27 cellular contexts compared by ENCODE assay signal in genomic region chr11:1529286-1529685, GRCh38. TPM values are rescaled to one million over a fixed set of nuclear protein-coding genes. Genes with fewer than 3 reads are reported as not detected.
"Had no signal": no experiment of that assay in that cellular context is flagged by ENCODE, and none has a peak within 500 bp of the region (broad histone marks: within the 10 kb centered on the region; RNA-seq: fewer than 3 reads in every experiment).

No MANE protein-coding gene starts in this region.

- ATAC-seq: activated T-helper 17 cell treated with anti-CD3 and anti-CD28 coated beads, Interleukin-2, amount 50 U/mL, for 72 hours; body of pancreas had no signal

- H3K27me3 Mint-ChIP-seq: activated CD4-positive, alpha-beta memory T cell treated with anti-CD3 and anti-CD28 coated beads for 36 hours; activated CD4-positive, alpha-beta T cell treated with anti-CD3 and anti-CD28 coated beads, Interleukin-2, amount 10 ng/mL, durations not matched to agents 7 days and 5 days; activated naive CD8-positive, alpha-beta T cell; activated T-helper 17 cell treated with anti-CD3 and anti-CD28 coated beads, Interleukin-2, amount 50 U/mL, for 72 hours had no signal

- H3K27ac Mint-ChIP-seq: activated CD4-positive, alpha-beta memory T cell treated with anti-CD3 and anti-CD28 coated beads for 36 hours; activated CD4-positive, alpha-beta T cell treated with anti-CD3 and anti-CD28 coated beads, Interleukin-2, amount 10 ng/mL, durations not matched to agents 7 days and 5 days; activated naive CD4-positive, alpha-beta T cell treated with anti-CD3 and anti-CD28 coated beads for 36 hours; activated naive CD8-positive, alpha-beta T cell had no signal

- H3K9me3 Mint-ChIP-seq: activated CD4-positive, alpha-beta memory T cell treated with anti-CD3 and anti-CD28 coated beads for 36 hours; activated CD4-positive, alpha-beta T cell treated with anti-CD3 and anti-CD28 coated beads, Interleukin-2, amount 10 ng/mL, durations not matched to agents 7 days and 5 days; activated naive CD4-positive, alpha-beta T cell treated with anti-CD3 and anti-CD28 coated beads for 36 hours; activated T-helper 17 cell treated with anti-CD3 and anti-CD28 coated beads, Interleukin-2, amount 50 U/mL, for 72 hours had no signal

- H3K36me3 ChIP-seq: ascending aorta had no signal

- H3K9me3 ChIP-seq: ascending aorta, body of pancreas, Peyer's patch had no signal

- H3K27ac ChIP-seq: ascending aorta, body of pancreas, Peyer's patch, VCaP had no signal

- H3K4me3 Mint-ChIP-seq: activated CD4-positive, alpha-beta memory T cell treated with anti-CD3 and anti-CD28 coated beads for 36 hours; activated CD4-positive, alpha-beta T cell treated with anti-CD3 and anti-CD28 coated beads, Interleukin-2, amount 10 ng/mL, durations not matched to agents 7 days and 5 days; activated naive CD4-positive, alpha-beta T cell treated with anti-CD3 and anti-CD28 coated beads for 36 hours; activated naive CD8-positive, alpha-beta T cell; activated T-helper 17 cell treated with anti-CD3 and anti-CD28 coated beads, Interleukin-2, amount 50 U/mL, for 72 hours had no signal

- DNase-seq: activated CD4-positive, alpha-beta memory T cell treated with anti-CD3 and anti-CD28 coated beads for 36 hours; activated CD4-positive, alpha-beta T cell treated with anti-CD3 and anti-CD28 coated beads, Interleukin-2, amount 10 ng/mL, durations not matched to agents 7 days and 5 days; activated CD4-positive, CD25-positive, alpha-beta regulatory T cell; activated gamma-delta T cell; activated naive CD4-positive, alpha-beta T cell treated with anti-CD3 and anti-CD28 coated beads for 36 hours; activated T-cell treated with anti-CD3 and anti-CD28 coated beads for 4 hours; activated T-cell treated with anti-CD3 and anti-CD28 coated beads, Interleukin-2, amount 50 U/mL, for 48 hours; body of pancreas; central memory CD4-positive, alpha-beta T cell; Kasumi-1; KBM-7; NCI-H1105 treated with DMSO at 0.1 percent for 48 hours; NCI-H1436 treated with DMSO at 0.1 percent for 48 hours; NCI-H187; NCI-H2081; NCI-H510A treated with DMSO at 0.1 percent for 48 hours; NCI-H69; Peyer's patch; SIG-M5; T-helper 2 cell; T1000 had no signal

- H3K27me3 ChIP-seq: ascending aorta, body of pancreas, Peyer's patch had no signal

- H3K36me3 Mint-ChIP-seq: activated CD4-positive, alpha-beta memory T cell treated with anti-CD3 and anti-CD28 coated beads for 36 hours; activated naive CD8-positive, alpha-beta T cell had no signal

- H3K4me3 ChIP-seq: ascending aorta, body of pancreas, Peyer's patch had no signal

RNA-seq across cellular contexts. Expression of gene KRTAP5-1, which starts 55.8 kb away (rescaled TPM):
- total RNA-seq: activated CD4-positive, alpha-beta memory T cell treated with anti-CD3 and anti-CD28 coated beads for 36 hours; activated CD4-positive, alpha-beta T cell treated with anti-CD3 and anti-CD28 coated beads, Interleukin-2, amount 10 ng/mL, durations not matched to agents 7 days and 5 days; activated CD8-positive, alpha-beta memory T cell treated with anti-CD3 and anti-CD28 coated beads for 36 hours; activated naive CD4-positive, alpha-beta T cell treated with anti-CD3 and anti-CD28 coated beads for 36 hours; activated T-helper 17 cell treated with anti-CD3 and anti-CD28 coated beads, Interleukin-2, amount 50 U/mL, for 72 hours; ascending aorta; body of pancreas; bronchial epithelial cell; Peyer's patch had no signal
